1 cellular context compared by ENCODE assay signal in genomic region chr1:231626535-231626950, GRCh38.
A peak's percentile ranks its signal among the peaks of the same experiment; 100 is the strongest.
TF ChIP-seq lines count a peak whose summit lies in the region.

Gene DISC1, plus strand, starts transcription at chr1:231626790. Its CDS starts 78 bp downstream, at chr1:231626868.

TF ChIP-seq in HepG2, 621 proteins besides CTCF, POLR2A, EP300 and RAD21 (continued from another document and continues in another):
- peak; percentile 69; the same call in 1 of the 2 replicates for TF ChIP-seq ZNF292 (CRISPR knock-in tag; IDR thresholded peaks at IDR 0.05; ENCODE audit: borderline replicate concordance, low read depth)
- TF ChIP-seq ZNF563 (CRISPR knock-in tag; IDR thresholded peaks at IDR 0.05) = no peak
- TF ChIP-seq ZBTB8A (CRISPR knock-in tag; IDR thresholded peaks at IDR 0.05; ENCODE audit: borderline replicate concordance, low read depth) = no peak
- TF ChIP-seq CSRNP1 (CRISPR knock-in tag; IDR thresholded peaks at IDR 0.05) = no peak
- peak; percentile 43; the same call in 1 of the 2 replicates for TF ChIP-seq ATF2 (CRISPR knock-in tag; IDR thresholded peaks at IDR 0.05)
- no peak; the same call in 1 of the 2 replicates for TF ChIP-seq FOXC1 (CRISPR knock-in tag; IDR thresholded peaks at IDR 0.05; ENCODE audit: borderline replicate concordance)
- 0 out of 2 replicates have a peak, but pooled peaks have one; percentile 25 for TF ChIP-seq DRAP1 (CRISPR knock-in tag; IDR thresholded peaks at IDR 0.05)
- no peak for TF ChIP-seq AGO1 (IDR thresholded peaks at IDR 0.05; ENCODE audit: low read depth, low read length, poor library complexity, severe bottlenecking)
- no peak for TF ChIP-seq ZBTB40 (IDR thresholded peaks at IDR 0.05)
- TF ChIP-seq ZBTB40 (CRISPR knock-in tag; IDR thresholded peaks at IDR 0.05) = 0 out of 2 replicates have a peak, but pooled peaks have one; percentile 11
- peak; percentile 48; the same call in 1 of the 2 replicates for TF ChIP-seq ZNF768 (CRISPR knock-in tag; IDR thresholded peaks at IDR 0.05)
- TF ChIP-seq ZEB1 (IDR thresholded peaks at IDR 0.05; ENCODE audit: insufficient replicate concordance, low read depth) = no peak
- TF ChIP-seq ZNF784 (CRISPR knock-in tag; IDR thresholded peaks at IDR 0.05; ENCODE audit: borderline replicate concordance) = peak; percentile 29; the same call in 1 of the 2 replicates
- TF ChIP-seq KLF6 (CRISPR knock-in tag; IDR thresholded peaks at IDR 0.05) = no peak
- TF ChIP-seq KDM5B (CRISPR knock-in tag; IDR thresholded peaks at IDR 0.05; ENCODE audit: borderline replicate concordance) = no peak
- peak; percentile 50; the same call in 1 of the 2 replicates for TF ChIP-seq RARA (CRISPR knock-in tag; IDR thresholded peaks at IDR 0.05)
- TF ChIP-seq ZNF781 (CRISPR knock-in tag; IDR thresholded peaks at IDR 0.05; ENCODE audit: borderline replicate concordance, not compliant biosample characterization) = no peak
- 0 out of 2 replicates have a peak, but pooled peaks have one; percentile 11 for TF ChIP-seq ZNF234 (CRISPR knock-in tag; conservative IDR thresholded peaks at IDR 0.05)
- no peak for TF ChIP-seq ZNF337 (CRISPR knock-in tag; IDR thresholded peaks at IDR 0.05; ENCODE audit: borderline replicate concordance, low read depth)
- TF ChIP-seq DMTF1 (CRISPR knock-in tag; IDR thresholded peaks at IDR 0.05) = no peak; the same call in 1 of the 2 replicates
- no peak; the same call in 1 of the 2 replicates for TF ChIP-seq ZNF788 (CRISPR knock-in tag; IDR thresholded peaks at IDR 0.05; ENCODE audit: borderline replicate concordance)
- no peak for TF ChIP-seq ZNF260 (CRISPR knock-in tag; IDR thresholded peaks at IDR 0.05; ENCODE audit: borderline replicate concordance, low read depth)
- TF ChIP-seq PAF1 (CRISPR knock-in tag; IDR thresholded peaks at IDR 0.05) = no peak
- peak; percentile 45; the same call in 1 of the 2 replicates for TF ChIP-seq ZNF574 (CRISPR knock-in tag; IDR thresholded peaks at IDR 0.05)
- no peak for TF ChIP-seq STAT6 (CRISPR knock-in tag; IDR thresholded peaks at IDR 0.05; ENCODE audit: borderline replicate concordance)
- no peak for TF ChIP-seq RFXANK (CRISPR knock-in tag; IDR thresholded peaks at IDR 0.05)
- no peak for TF ChIP-seq BRCA1 (CRISPR knock-in tag; IDR thresholded peaks at IDR 0.05)
- peak; percentile 53; the same call in 1 of the 2 replicates for TF ChIP-seq MED1 (CRISPR knock-in tag; IDR thresholded peaks at IDR 0.05)
- 0 out of 2 replicates have a peak, but pooled peaks have one; percentile 29 for TF ChIP-seq ZNF564 (CRISPR knock-in tag; IDR thresholded peaks at IDR 0.05)
- no peak for TF ChIP-seq ZSCAN5A (CRISPR knock-in tag; IDR thresholded peaks at IDR 0.05; ENCODE audit: borderline replicate concordance)
- no peak for TF ChIP-seq ZNF720 (CRISPR knock-in tag; IDR thresholded peaks at IDR 0.05)
- TF ChIP-seq ZIK1 (CRISPR knock-in tag; IDR thresholded peaks at IDR 0.05; ENCODE audit: borderline replicate concordance, low read depth) = no peak
